ENCODE assay signal across 8 cellular contexts in genomic region chr7:81684513-81685262, GRCh38.
DNase-seq lines count a peak whose midpoint lies in the region; ATAC-seq and TF ChIP-seq lines count a peak whose summit lies in the region.

No MANE protein-coding gene starts in this region.

- in situ Hi-C loops in astrocyte of the spinal cord (cut with HindIII; ENCODE audit: low sequenced_read_pairs): no loop called here

- ATAC-seq in GM19025 (IDR thresholded peaks at IDR 0.05; ENCODE audit: low read depth, unreplicated experiment) (peak; percentile 96), HG03378 (IDR thresholded peaks at IDR 0.05; ENCODE audit: unreplicated experiment) (peak; percentile 90)

- WGBS in stomach, 5 donors: 8 to 28% (median 23%) methylated on average over 2 of the region's 2 CpGs

- no peaks in the 10 kb centered on the region for H3K36me3 ChIP-seq in stomach

- DNase-seq in AG08396 (ENCODE audit: low spot score) (peak; percentile 85), NCI-H446 treated with DMSO at 0.1 percent for 48 hours (lab: John Stamatoyannopoulos, UW) (peak; percentile 99), astrocyte of the spinal cord (ENCODE audit: low read depth, low spot score) (peak; percentile 100), iris pigment epithelial cell (ENCODE audit: low read depth) (peak; percentile 100), stomach (peak; percentile 79), cerebellar cortex (ENCODE audit: low spot score) (no peak)

- TF ChIP-seq POLR2A in stomach (IDR thresholded peaks at IDR 0.05): no peak

- no peak for TF ChIP-seq CTCF in astrocyte of the spinal cord (IDR thresholded peaks at IDR 0.05; ENCODE audit: low read depth, low read length)
- TF ChIP-seq CTCF in stomach (IDR thresholded peaks at IDR 0.05): no peak

- intact Hi-C loops in stomach (cut with DNase I; ENCODE audit: low total_unique reads): no loop called here

- H3K9me3 ChIP-seq in stomach: no peaks in the 10 kb centered on the region

- TF ChIP-seq EP300 in stomach (IDR thresholded peaks at IDR 0.05): no peak

- H3K4me1 ChIP-seq in stomach: no peaks in the 10 kb centered on the region

- H3K27ac ChIP-seq in stomach: peak overlapping the region in 4 of 5 donors; percentile 9 to 63 (median 42)

- no peaks in the 10 kb centered on the region for H3K27me3 ChIP-seq in stomach

- H3K4me3 ChIP-seq in astrocyte of the spinal cord (ENCODE audit: low read depth, low read length) (no peak overlapping the region), stomach (no peak overlapping the region)
